26 cellular contexts compared by ENCODE assay signal in genomic region chr4:113750315-113750714, GRCh38. TPM values are rescaled to one million over a fixed set of nuclear protein-coding genes. Genes with fewer than 3 reads are reported as not detected.
A peak's percentile ranks its signal among the peaks of the same experiment; 100 is the strongest.
DNase-seq lines count a peak whose midpoint lies in the region; ATAC-seq, FAIRE-seq and TF ChIP-seq lines count a peak whose summit lies in the region.
"Had no signal": no experiment of that assay in that cellular context is flagged by ENCODE, and none has a peak within 500 bp of the region (broad histone marks: within the 10 kb centered on the region; RNA-seq: fewer than 3 reads in every experiment).

No MANE protein-coding gene starts in this region.

- WGBS in GM12878 (ENCODE audit: insufficient coverage, insufficient replicate concordance, low lambda C conversion rate, missing lambda C conversion rate) = 94% methylated on average over 4 of the region's 4 CpGs

- H3K4me1 Mint-ChIP-seq in stimulated activated effector memory CD8-positive, alpha-beta T cell treated with anti-CD3 and anti-CD28 coated beads, Interleukin-12 subunit alpha, Interleukin-12 subunit beta, amount 100 ng/mL, for 72 hours = peaks cover 27% of the 10 kb centered on the region

- peaks cover 37% of the 10 kb centered on the region for H3K36me3 ChIP-seq in BLaER1
- peaks cover 2 to 15% of the 10 kb centered on the region in 2 experiments; a peak in 3 of 4 replicates for H3K36me3 ChIP-seq in GM12878 (ENCODE audit: control insufficient read depth in 2 of 2, insufficient read depth in 2 of 2, low read length in 1 of 2)
- H3K36me3 ChIP-seq: BE2C had no signal

- H3K4me2 ChIP-seq in BLaER1 (peak overlapping the region; percentile 16; the same call in 1 of the 2 replicates), GM12878 (ENCODE audit: control insufficient read depth, insufficient read depth) (no peak overlapping the region)
- H3K4me2 ChIP-seq: A549 had no signal

- TF ChIP-seq POLR2A in GM12878 (IDR thresholded peaks at IDR 0.05; ENCODE audit: low read depth, low read length) = no peak

- H3K4me3 ChIP-seq in BLaER1 = no peak overlapping the region
- no peak overlapping the region for H3K4me3 ChIP-seq in GM12878
- H3K4me3 ChIP-seq: A549, GM23248, K562, SK-N-MC had no signal

- no peaks in the 10 kb centered on the region for H3K27me3 ChIP-seq in BLaER1
- H3K27me3 ChIP-seq in GM12878 (replicated peaks in 1 of 2; ENCODE audit: control insufficient read depth in 2 of 2, insufficient read depth in 2 of 2, low read length in 1 of 2) = no peaks in the 10 kb centered on the region
- H3K27me3 ChIP-seq: BE2C had no signal

- H3K9me3 ChIP-seq in BLaER1 = no peaks in the 10 kb centered on the region
- H3K9me3 ChIP-seq in GM12878 (replicated peaks; ENCODE audit: control insufficient read depth, insufficient read depth, low read length) = peaks cover 2% of the 10 kb centered on the region; the same call in 1 of the 3 replicates
- H3K9me3 ChIP-seq: A549, BE2C had no signal

- H3K4me1 ChIP-seq in BLaER1 (peaks cover 14% of the 10 kb centered on the region; the same call in 1 of the 2 replicates), GM12878 (ENCODE audit: control insufficient read depth, insufficient read depth, low read length) (no peaks in the 10 kb centered on the region)
- H3K4me1 ChIP-seq: A549 had no signal

- H3K27ac ChIP-seq in BLaER1 (no peak overlapping the region), GM12878 (ENCODE audit: control insufficient read depth, insufficient read depth) (no peak overlapping the region)
- H3K27ac ChIP-seq: A549, GM23248, SK-N-MC had no signal

- BruUV-seq in GM12878 (replicated peaks; lab: Mats Ljungman, UMichigan) = no TSS peak

- RAD21 ChIA-PET in GM12878 (lab: Charles Lee; ENCODE audit: unreplicated experiment) = interaction anchor here (1.0 to 1.6 kb wide), 3 partner anchors 55 to 355 kb away, joined by 3 read pairs; no protein-coding TSS in a partner anchor

- H3K4me3 Mint-ChIP-seq in stimulated activated effector memory CD8-positive, alpha-beta T cell treated with anti-CD3 and anti-CD28 coated beads, Interleukin-12 subunit alpha, Interleukin-12 subunit beta, amount 100 ng/mL, for 72 hours = no peak overlapping the region
- H3K4me3 Mint-ChIP-seq: H9, HFFc6 had no signal

- H4K20me1 ChIP-seq in BLaER1 = peaks cover 30% of the 10 kb centered on the region
- H4K20me1 ChIP-seq in GM12878 (ENCODE audit: control insufficient read depth, insufficient read depth) = no peaks in the 10 kb centered on the region

- no peak overlapping the region for H2AFZ ChIP-seq in GM12878 (ENCODE audit: control insufficient read depth, low read depth, low read length)
- H2AFZ ChIP-seq: GM23248 had no signal

- peaks cover 72% of the 10 kb centered on the region for H3K36me3 Mint-ChIP-seq in stimulated activated effector memory CD8-positive, alpha-beta T cell treated with anti-CD3 and anti-CD28 coated beads, Interleukin-12 subunit alpha, Interleukin-12 subunit beta, amount 100 ng/mL, for 72 hours

- ATAC-seq in Right ventricle myocardium superior (ENCODE audit: poor library complexity) (peak; percentile 40), Right ventricle myocardium inferior (no peak), GM12878 (peak; percentile 14)
- ATAC-seq in stimulated activated effector memory CD8-positive, alpha-beta T cell treated with anti-CD3 and anti-CD28 coated beads, Interleukin-12 subunit alpha, Interleukin-12 subunit beta, amount 100 ng/mL, for 72 hours = no peak
- ATAC-seq: A549, K562 had no signal

- POLR2A ChIA-PET in GM12878 (lab: Charles Lee) = no interaction called here

- no peak for TF ChIP-seq RAD21 in GM12878 (IDR thresholded peaks at IDR 0.05; ENCODE audit: insufficient read depth, low read depth, low read length)

- H3K79me2 ChIP-seq in GM12878 (ENCODE audit: control insufficient read depth, insufficient read depth, low read length) = peaks cover 44% of the 10 kb centered on the region

- FAIRE-seq in GM12878 (lab: Jason Lieb, UNC) = no peak
- FAIRE-seq: A549, G401.6, GM18507, K562 had no signal

- TF ChIP-seq CTCF in GM12878 (IDR thresholded peaks at IDR 0.05 in 2 of 3, conservative IDR thresholded peaks at IDR 0.05 in 1 of 3; ENCODE audit: control insufficient read depth in 2 of 3, extremely low read depth in 1 of 3, insufficient read depth in 1 of 3, low read depth in 3 of 3, low read length in 3 of 3) = no peak

- no peaks in the 10 kb centered on the region for H3K9me3 Mint-ChIP-seq in stimulated activated effector memory CD8-positive, alpha-beta T cell treated with anti-CD3 and anti-CD28 coated beads, Interleukin-12 subunit alpha, Interleukin-12 subunit beta, amount 100 ng/mL, for 72 hours
- H3K9me3 Mint-ChIP-seq: H9, HFFc6 had no signal

- TF ChIP-seq EP300 in GM12878 (IDR thresholded peaks at IDR 0.05; ENCODE audit: borderline replicate concordance in 1 of 2, control insufficient read depth in 1 of 2, low read depth in 2 of 2, low read length in 2 of 2) = no peak

- intact Hi-C loops in Right ventricle myocardium superior (cut with DNase I) = no loop called here
- intact Hi-C loops in Right ventricle myocardium inferior (cut with DNase I) = no loop called here
- intact Hi-C loops in GM12878 (cut with micrococcal nuclease; ENCODE audit: unreplicated experiment) = no loop called here

- DNase-seq in Right ventricle myocardium superior = no peak
- DNase-seq in Right ventricle myocardium inferior (ENCODE audit: missing footprints) = no peak
- DNase-seq in GM12878 (ENCODE audit: low read depth, low spot score) = no peak
- DNase-seq in stimulated activated effector memory CD8-positive, alpha-beta T cell treated with anti-CD3 and anti-CD28 coated beads, Interleukin-12 subunit alpha, Interleukin-12 subunit beta, amount 100 ng/mL, for 72 hours (ENCODE audit: low spot score in 2 of 2) = no peak
- no peak for DNase-seq in D341Med (ENCODE audit: low spot score)
- DNase-seq in cerebellum (ENCODE audit: low spot score) = no peak
- DNase-seq: BE2C; CD4-positive, CD25-positive, alpha-beta regulatory T cell; DMS153; GM23248; H9; HFFc6; MM.1S; NCI-H1048; NCI-H1417 treated with DMSO at 0.1 percent for 48 hours; NCI-H187; NCI-H446 treated with DMSO at 0.1 percent for 48 hours; NCI-H526 treated with DMSO at 0.1 percent for 48 hours; OCI-M1; SHP77 had no signal

- SMC1A ChIA-PET in GM12878 (lab: Charles Lee; ENCODE audit: uncharacterized antibody, unreplicated experiment) = interaction anchor here (0.8 to 2.8 kb wide), 14 partner anchors 8 to 200 kb away, joined by 3 to 18 read pairs (median 3); no protein-coding TSS in a partner anchor

- CTCF ChIA-PET in GM12878 (lab: Yijun Ruan, JAX) = interaction anchor here (0.8 to 1.7 kb wide), 2 partner anchors 31 to 113 kb away, joined by 3 to 5 read pairs; no protein-coding TSS in a partner anchor

- H3K27ac Mint-ChIP-seq in stimulated activated effector memory CD8-positive, alpha-beta T cell treated with anti-CD3 and anti-CD28 coated beads, Interleukin-12 subunit alpha, Interleukin-12 subunit beta, amount 100 ng/mL, for 72 hours = peak overlapping the region; percentile 11
- H3K27ac Mint-ChIP-seq: H9, HFFc6 had no signal

- H3K9ac ChIP-seq in BLaER1 (no peak overlapping the region), GM12878 (ENCODE audit: control insufficient read depth, insufficient read depth, low read length) (no peak overlapping the region)
- H3K9ac ChIP-seq: GM23248 had no signal

- in situ Hi-C loops in GM12878 (cut with MboI) = no loop called here

TF ChIP-seq in GM12878, 131 proteins besides CTCF, POLR2A, EP300 and RAD21 (continues in another document):
- no peak for TF ChIP-seq MEF2B (IDR thresholded peaks at IDR 0.05; ENCODE audit: partially characterized antibody, poor library complexity, severe bottlenecking)
- no peak for TF ChIP-seq ETV6 (conservative IDR thresholded peaks at IDR 0.05 in 1 of 2, IDR thresholded peaks at IDR 0.05 in 1 of 2; ENCODE audit: borderline replicate concordance in 1 of 2, low read depth in 1 of 2)

RNA-seq across cellular contexts. Expression of gene CAMK2D, which starts 11.2 kb away (rescaled TPM):
- 194 TPM for total RNA-seq in Right ventricle myocardium superior
- 214 TPM for total RNA-seq in Right ventricle myocardium inferior
- 201 and 205 TPM in 2 replicates for total RNA-seq in GM12878 (2013; cell fraction: nucleolus; rRNA removed)
- total RNA-seq in GM12878 (2014; rRNA removed) = 13.4 and 15.3 TPM in 2 replicates
- total RNA-seq in GM12878 (2014; rRNA removed; fragmentation: Illumina TruSeq; extraction: Trizol) = 18.1 and 19.4 TPM in 2 replicates
- total RNA-seq in GM12878 (2021) = 15.7 and 17.9 TPM in 2 replicates
- polyA plus RNA-seq in GM12878 (2011; ENCODE audit: low read depth) = 11.9 TPM
- 88.5 and 121 TPM in 2 replicates for polyA plus RNA-seq in GM12878 (2011; rRNA removed)
- 35.3 and 42.7 TPM in 2 replicates for polyA plus RNA-seq in GM12878 (2011; cell fraction: cytosol; rRNA removed)
- 83.0 and 83.1 TPM in 2 replicates for polyA plus RNA-seq in GM12878 (2011; cell fraction: nucleus; rRNA removed)
- polyA plus RNA-seq in GM12878 (2012) = 13.3 and 21.3 TPM in 2 replicates
- polyA plus RNA-seq in GM12878 (2014; fragmentation: Illumina TruSeq; extraction: Trizol) = 15.2 and 17.5 TPM in 2 replicates
- 10 to 100 TPM in 1 of 2 experiments, 1 to 10 TPM in 1; 6.9 to 10.2 TPM for polyA plus RNA-seq in GM12878 (2014; fragmentation: Nextera tagmentation; extraction: Ambion mirVana)
- 7.5 and 10.4 TPM in 2 replicates for polyA plus RNA-seq in GM12878 (2014; rRNA removed)
- 10 to 100 TPM; 10.8 to 12.3 TPM for polyA plus RNA-seq in GM12878 (2016; fragmentation: Nextera tagmentation; extraction: Ambion mirVana)
- 125 and 156 TPM in 2 replicates for polyA minus RNA-seq in GM12878 (2011; rRNA and poly(A)+ RNA removed)
- polyA minus RNA-seq in GM12878 (2011; cell fraction: cytosol; rRNA and poly(A)+ RNA removed) = 50.9 and 53.1 TPM in 2 replicates
- polyA minus RNA-seq in GM12878 (2011; cell fraction: nucleus; rRNA and poly(A)+ RNA removed) = 254 and 438 TPM in 2 replicates
- total RNA-seq in cerebellum = 97.5 TPM

Comparison
In these comparisons a context has a peak if more than half of its experiments do, and no peak if none do; other contexts are left out.
1. ATAC-seq: peak in Right ventricle myocardium superior (single experiment) and GM12878 (single experiment); none in Right ventricle myocardium inferior (single experiment) and stimulated activated effector memory CD8-positive, alpha-beta T cell treated with anti-CD3 and anti-CD28 coated beads, Interleukin-12 subunit alpha, Interleukin-12 subunit beta, amount 100 ng/mL, for 72 hours (single experiment).